ENCODE assay signal across 27 cellular contexts in the genomic region with DNA sequence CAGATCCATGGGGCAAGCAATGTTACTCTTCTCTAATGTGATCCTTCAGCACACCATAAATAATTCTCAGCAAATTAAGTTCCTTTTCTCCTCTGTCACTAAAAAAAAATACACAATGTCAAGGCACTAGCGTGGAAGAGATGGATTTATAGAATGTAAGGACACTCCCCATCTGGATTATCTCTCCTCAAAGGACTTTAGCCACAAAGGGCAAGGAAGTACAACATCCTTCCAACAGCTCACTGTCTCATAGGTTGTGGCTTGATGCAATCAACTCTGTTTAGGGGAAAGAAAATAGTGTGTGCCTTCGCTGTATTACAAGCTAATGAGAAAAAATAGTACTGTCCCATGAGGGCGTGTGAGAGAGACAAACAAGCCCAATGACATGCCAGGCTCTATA.
"Had no signal": no experiment of that assay in that cellular context is flagged by ENCODE, and none has a peak within 500 bp of the region (broad histone marks: within the 10 kb centered on the region; RNA-seq: fewer than 3 reads in every experiment).

No MANE protein-coding gene starts in this region.

- H3K27ac Mint-ChIP-seq: immature natural killer cell; naive thymus-derived CD4-positive, alpha-beta T cell; natural killer cell treated with Interleukin-12 subunit alpha and Interleukin-12 subunit beta and Interleukin-15 and Interleukin-18, amount 100 ng/mL, for 72 hours; progenitor cell of endocrine pancreas; stimulated activated memory B cell treated with anti-CD40 and anti-IgM and Interleukin-4, amounts not matched to agents 10 μg/mL and 1 μg/mL and 100 μg/mL, for 72 hours; stimulated activated naive CD8-positive, alpha-beta T cell treated with anti-CD3 and anti-CD28 coated beads, Interleukin-15, amount 100 ng/mL, for 72 hours; type B pancreatic cell had no signal

- H3K4me1 ChIP-seq: lower lobe of right lung, right atrium auricular region, spleen, tibial nerve, vagina had no signal

- H3K27me3 Mint-ChIP-seq: naive thymus-derived CD4-positive, alpha-beta T cell; natural killer cell treated with Interleukin-12 subunit alpha and Interleukin-12 subunit beta and Interleukin-15 and Interleukin-18, amount 100 ng/mL, for 72 hours; progenitor cell of endocrine pancreas; stimulated activated memory B cell treated with anti-CD40 and anti-IgM and Interleukin-4, amounts not matched to agents 10 μg/mL and 1 μg/mL and 100 μg/mL, for 72 hours; stimulated activated naive CD8-positive, alpha-beta T cell treated with anti-CD3 and anti-CD28 coated beads, Interleukin-15, amount 100 ng/mL, for 72 hours; type B pancreatic cell had no signal

- H3K27me3 ChIP-seq: left lung, ovary, right atrium auricular region, spleen, tibial nerve, vagina had no signal

- DNase-seq: head of caudate nucleus; hypothalamus; immature natural killer cell; kidney; left lung; lower lobe of right lung; mammary epithelial cell; midbrain; mucosa of descending colon; naive thymus-derived CD4-positive, alpha-beta T cell; ovary; spleen; stimulated activated CD4-positive, alpha-beta T cell treated with anti-CD3 and anti-CD28 coated beads, Interleukin-4, amount 100 ng/mL, for 4 hours; stimulated activated CD8-positive, alpha-beta memory T cell treated with anti-CD3 and anti-CD28 coated beads, Interleukin-4, amount 100 ng/mL, for 48 hours; stimulated activated naive CD4-positive, alpha-beta T cell treated with Interleukin-2 at 50 U/mL for 16 hours; stimulated activated naive CD8-positive, alpha-beta T cell treated with anti-CD3 and anti-CD28 coated beads, Interleukin-15, amount 100 ng/mL, for 72 hours; substantia nigra had no signal

- H3K4me3 Mint-ChIP-seq: immature natural killer cell; naive thymus-derived CD4-positive, alpha-beta T cell; natural killer cell treated with Interleukin-12 subunit alpha and Interleukin-12 subunit beta and Interleukin-15 and Interleukin-18, amount 100 ng/mL, for 72 hours; stimulated activated memory B cell treated with anti-CD40 and anti-IgM and Interleukin-4, amounts not matched to agents 10 μg/mL and 1 μg/mL and 100 μg/mL, for 72 hours; stimulated activated naive CD8-positive, alpha-beta T cell treated with anti-CD3 and anti-CD28 coated beads, Interleukin-15, amount 100 ng/mL, for 72 hours; type B pancreatic cell had no signal

- H3K9me3 ChIP-seq: vagina had no signal

- H3K4me1 Mint-ChIP-seq: immature natural killer cell; naive thymus-derived CD4-positive, alpha-beta T cell; stimulated activated memory B cell treated with anti-CD40 and anti-IgM and Interleukin-4, amounts not matched to agents 10 μg/mL and 1 μg/mL and 100 μg/mL, for 72 hours; stimulated activated naive CD8-positive, alpha-beta T cell treated with anti-CD3 and anti-CD28 coated beads, Interleukin-15, amount 100 ng/mL, for 72 hours had no signal

- H3K36me3 ChIP-seq: left lung, lower lobe of right lung, ovary, right atrium auricular region had no signal

- H3K4me3 ChIP-seq: left lung, lower lobe of right lung, mucosa of descending colon, ovary, right atrium auricular region, skin epidermis, spleen, tibial nerve, vagina had no signal

- H3K27ac ChIP-seq: left lung, lower lobe of right lung, ovary, right atrium auricular region, skin epidermis, spleen, tibial nerve, vagina had no signal

- ATAC-seq: left lung; lower lobe of right lung; mucosa of descending colon; naive thymus-derived CD4-positive, alpha-beta T cell; natural killer cell treated with Interleukin-12 subunit alpha and Interleukin-12 subunit beta and Interleukin-15 and Interleukin-18, amount 100 ng/mL, for 72 hours; sciatic nerve; stimulated activated memory B cell treated with anti-CD40 and anti-IgM and Interleukin-4, amounts not matched to agents 10 μg/mL and 1 μg/mL and 100 μg/mL, for 72 hours; stimulated activated naive CD8-positive, alpha-beta T cell treated with anti-CD3 and anti-CD28 coated beads, Interleukin-15, amount 100 ng/mL, for 72 hours had no signal

- FAIRE-seq: islet of Langerhans, kidney had no signal
